ENCODE assay signal across 1 cellular context in genomic region chr16:54237-54581, GRCh38.
TF ChIP-seq lines count a peak whose summit lies in the region.

No MANE protein-coding gene starts in this region.

TF ChIP-seq in HCT116, 20 proteins besides CTCF, POLR2A, EP300 and RAD21 (continued from another document):
- no peak for TF ChIP-seq REST (IDR thresholded peaks at IDR 0.05; ENCODE audit: low read depth)
- TF ChIP-seq ZBTB33 (IDR thresholded peaks at IDR 0.05; ENCODE audit: extremely low read depth, insufficient replicate concordance, low read length): no peak
- TF ChIP-seq JUND (IDR thresholded peaks at IDR 0.05): no peak
TF ChIP-seq in HCT116: peak in this region for 0.
